23 cellular contexts compared by ENCODE assay signal in the genomic region with DNA sequence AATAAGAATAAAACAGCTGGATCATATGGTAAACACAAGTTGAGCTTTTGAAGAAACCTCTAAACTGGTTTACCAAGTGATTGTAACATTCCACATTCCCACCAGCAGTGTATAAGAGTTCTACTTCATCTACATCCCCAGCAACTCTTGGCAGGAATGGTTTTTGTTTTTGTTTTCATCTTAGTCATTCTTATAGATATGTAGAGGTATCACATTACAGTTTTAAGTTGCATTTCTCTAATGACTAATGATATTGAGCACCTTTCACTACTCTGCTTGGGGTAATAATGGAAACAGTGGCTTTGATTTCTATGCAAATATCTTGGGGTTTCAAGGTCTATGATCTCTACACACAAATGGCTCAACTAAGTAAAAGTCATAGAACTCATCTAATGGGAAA.
DNase-seq lines count a peak whose midpoint lies in the region; ATAC-seq, FAIRE-seq and TF ChIP-seq lines count a peak whose summit lies in the region.
"Had no signal": no experiment of that assay in that cellular context is flagged by ENCODE, and none has a peak within 500 bp of the region (broad histone marks: within the 10 kb centered on the region; RNA-seq: fewer than 3 reads in every experiment).

No MANE protein-coding gene starts in this region.

- in situ Hi-C loops in GM13976 (cut with MboI; ENCODE audit: low sequenced_read_pairs, unreplicated experiment): no loop called here

- no peak for TF ChIP-seq CTCF in endothelial cell of umbilical vein (IDR thresholded peaks at IDR 0.05; ENCODE audit: extremely low read depth in 1 of 2, insufficient read depth in 1 of 2, low read depth in 1 of 2, low read length in 2 of 2)
- TF ChIP-seq CTCF in GM13976 (IDR thresholded peaks at IDR 0.05; ENCODE audit: borderline replicate concordance, control extremely low read depth, extremely low read depth, insufficient read depth, missing control alignments): no peak

- H2AFZ ChIP-seq in ACC112 (ENCODE audit: low read length, unreplicated experiment) (no peak overlapping the region), endothelial cell of umbilical vein (ENCODE audit: low read depth, low read length) (no peak overlapping the region)

- no peak for FAIRE-seq in endothelial cell of umbilical vein (lab: Jason Lieb, UNC)
- FAIRE-seq: K562 had no signal

- no peak for TF ChIP-seq POLR2A in endothelial cell of umbilical vein (IDR thresholded peaks at IDR 0.05; ENCODE audit: low read depth, low read length)

- peak; percentile 72 for ATAC-seq in GM18870 (IDR thresholded peaks at IDR 0.05; ENCODE audit: unreplicated experiment)
- ATAC-seq: K562; stimulated activated memory B cell treated with anti-CD40 and anti-IgM and Interleukin-4, amounts not matched to agents 10 μg/mL and 1 μg/mL and 100 μg/mL, for 72 hours had no signal

- no TSS peak for BruUV-seq in endothelial cell of umbilical vein (replicated peaks; lab: Mats Ljungman, UMichigan)

- no peak overlapping the region for H3K4me2 ChIP-seq in endothelial cell of umbilical vein (ENCODE audit: insufficient read depth, low read length)
- H3K4me2 ChIP-seq: BLaER1 had no signal

- H3K27me3 ChIP-seq in ACC112 (ENCODE audit: insufficient read depth, low read length) (no peaks in the 10 kb centered on the region), endothelial cell of umbilical vein (ENCODE audit: control insufficient read depth in 2 of 2, insufficient read depth in 2 of 2, low read length in 2 of 2) (no peaks in the 10 kb centered on the region)
- H3K27me3 ChIP-seq: BLaER1, esophagus squamous epithelium had no signal

- dilution Hi-C loops in endothelial cell of umbilical vein (cut with MboI; ENCODE audit: extremely low pct_ligation_motif_present, low sequenced_read_pairs): no loop called here

- H3K79me2 ChIP-seq in ACC112 (ENCODE audit: control insufficient read depth, insufficient read depth, low read length, unreplicated experiment) (no peaks in the 10 kb centered on the region), endothelial cell of umbilical vein (ENCODE audit: control insufficient read depth, insufficient read depth, low read length) (no peaks in the 10 kb centered on the region)

- H3K36me3 ChIP-seq in ACC112 (ENCODE audit: insufficient read depth, low read length): peaks cover 3% of the 10 kb centered on the region; the same call in 1 of the 2 replicates
- H3K36me3 ChIP-seq in endothelial cell of umbilical vein (ENCODE audit: control insufficient read depth in 2 of 2, extremely low read depth in 1 of 2, insufficient read depth in 2 of 2, low read length in 2 of 2): no peaks in the 10 kb centered on the region
- H3K36me3 ChIP-seq: BLaER1, esophagus squamous epithelium, HAP-1 had no signal

- POLR2A ChIA-PET in endothelial cell of umbilical vein (lab: Charles Lee): no interaction called here

- H3K9ac ChIP-seq in endothelial cell of umbilical vein (replicated peaks; ENCODE audit: extremely low read depth, insufficient read depth, low read length): no peak overlapping the region
- H3K9ac ChIP-seq: BLaER1 had no signal

- H3K27ac ChIP-seq in ACC112 (ENCODE audit: low read depth, low read length): peak overlapping the region; percentile 48
- H3K27ac ChIP-seq in endothelial cell of umbilical vein (ENCODE audit: insufficient read depth, low read depth, low read length): no peak overlapping the region
- H3K27ac ChIP-seq: BLaER1, esophagus squamous epithelium had no signal

- no peaks in the 10 kb centered on the region for H3K9me3 ChIP-seq in endothelial cell of umbilical vein (replicated peaks; ENCODE audit: control insufficient read depth, insufficient read depth, low read length)

- CTCF ChIA-PET in endothelial cell of umbilical vein (lab: Charles Lee): no interaction called here

- H3K4me3 ChIP-seq in ACC112 (ENCODE audit: low read depth, low read length): no peak overlapping the region
- no peak overlapping the region for H3K4me3 ChIP-seq in endothelial cell of umbilical vein (replicated peaks in 1 of 3; ENCODE audit: insufficient read depth in 1 of 3, low read depth in 1 of 3, low read length in 3 of 3)
- H3K4me3 ChIP-seq: BLaER1, esophagus squamous epithelium, HAP-1, K562 had no signal

- H3K4me1 ChIP-seq in ACC112 (ENCODE audit: control insufficient read depth, insufficient read depth, low read length, unreplicated experiment) (peaks cover 37% of the 10 kb centered on the region), endothelial cell of umbilical vein (ENCODE audit: control insufficient read depth, extremely low read depth, insufficient read depth, low read length) (peaks cover 32% of the 10 kb centered on the region)
- H3K4me1 ChIP-seq: BLaER1, esophagus squamous epithelium, HAP-1 had no signal

- DNase-seq in LHCN-M2 (ENCODE audit: low read depth) (peak; percentile 74), endothelial cell of umbilical vein (ENCODE audit: low read depth, low spot score) (peak; percentile 7), NCI-H187 (lab: John Stamatoyannopoulos, UW) (no peak), GM13976 (ENCODE audit: low spot score) (no peak)
- no peak for DNase-seq in central memory CD4-positive, alpha-beta T cell
- DNase-seq in activated effector memory CD4-positive, alpha-beta T cell treated with anti-CD3 and anti-CD28 coated beads, Interleukin-2, amount 50 U/mL, for 16 hours: no peak
- DNase-seq: activated CD4-positive, alpha-beta memory T cell treated with anti-CD3 and anti-CD28 coated beads for 36 hours; activated CD4-positive, CD25-positive, alpha-beta regulatory T cell; activated naive CD4-positive, alpha-beta T cell; activated T-cell treated with anti-CD3 and anti-CD28 coated beads for 4 hours; amygdala; cerebellar nuclear complex; esophagus squamous epithelium; immature natural killer cell; NCI-H1048; NCI-H524; nephron progenitor cell had no signal

- intact Hi-C loops in endothelial cell of umbilical vein (cut with micrococcal nuclease): no loop called here

- no peaks in the 10 kb centered on the region for H3K9me1 ChIP-seq in endothelial cell of umbilical vein (replicated peaks; ENCODE audit: control insufficient read depth, extremely low read depth, insufficient read depth, low read length)

- H4K20me1 ChIP-seq in endothelial cell of umbilical vein (replicated peaks; ENCODE audit: control insufficient read depth, extremely low read depth, insufficient read depth, low read length): no peaks in the 10 kb centered on the region
- H4K20me1 ChIP-seq: BLaER1 had no signal

TF ChIP-seq in endothelial cell of umbilical vein, 7 proteins besides CTCF, POLR2A, EP300 and RAD21:
- TF ChIP-seq MYC (IDR thresholded peaks at IDR 0.05; ENCODE audit: low read depth, low read length) (no peak), GATA2 (IDR thresholded peaks at IDR 0.05; ENCODE audit: insufficient read depth, insufficient read length, low read depth, low read length) (no peak), JUN (IDR thresholded peaks at IDR 0.05; ENCODE audit: borderline replicate concordance, insufficient read depth, insufficient read length, low read depth) (no peak), POLR2AphosphoS5 (IDR thresholded peaks at IDR 0.05; ENCODE audit: insufficient read depth, low read depth, low read length) (no peak), FOS (IDR thresholded peaks at IDR 0.05; ENCODE audit: borderline replicate concordance, insufficient read depth, low read length) (no peak), EZH2 (IDR thresholded peaks at IDR 0.05; ENCODE audit: borderline replicate concordance, low read depth, low read length, severe bottlenecking) (no peak)
- TF ChIP-seq, protein P1, sequence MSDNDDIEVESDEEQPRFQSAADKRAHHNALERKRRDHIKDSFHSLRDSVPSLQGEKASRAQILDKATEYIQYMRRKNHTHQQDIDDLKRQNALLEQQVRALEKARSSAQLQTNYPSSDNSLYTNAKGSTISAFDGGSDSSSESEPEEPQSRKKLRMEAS (IDR thresholded peaks at IDR 0.05; ENCODE audit: insufficient read depth, insufficient read length): no peak

Comparison
In these comparisons a context has a peak if more than half of its experiments do, and no peak if none do; other contexts are left out.
1. DNase-seq: peak in LHCN-M2 (single experiment) and endothelial cell of umbilical vein (single experiment); none in NCI-H187 (0 of 2), central memory CD4-positive, alpha-beta T cell (single experiment), GM13976 (single experiment) and activated effector memory CD4-positive, alpha-beta T cell treated with anti-CD3 and anti-CD28 coated beads, Interleukin-2, amount 50 U/mL, for 16 hours (single experiment).